Comparison of ENCODE assay signal across 8 cellular contexts in genomic region chr12:64611430-64612286, GRCh38. TPM values are rescaled to one million over a fixed set of nuclear protein-coding genes. Genes with fewer than 3 reads are reported as not detected.
DNase-seq lines count a peak whose midpoint lies in the region; ATAC-seq and TF ChIP-seq lines count a peak whose summit lies in the region.

No MANE protein-coding gene starts in this region.

- H3K27ac ChIP-seq in body of pancreas, result peak overlapping the region; percentile 43 to 89 (median 84)

- intact Hi-C loops in body of pancreas (cut with DNase I), result loop anchor here (10.0 kb wide), 1 partner anchor 63 kb away; no protein-coding TSS in a partner anchor

- H3K36me3 Mint-ChIP-seq in stimulated activated naive B cell treated with anti-CD40 and anti-IgM and Interleukin-4, amounts not matched to agents 10 μg/mL and 1 μg/mL and 100 μg/mL, for 72 hours, result peaks cover 40 to 53% of the 10 kb centered on the region in 2 donors

- no peaks in the 10 kb centered on the region for H3K9me3 Mint-ChIP-seq in stimulated activated naive B cell treated with anti-CD40 and anti-IgM and Interleukin-4, amounts not matched to agents 10 μg/mL and 1 μg/mL and 100 μg/mL, for 72 hours

- H3K4me1 ChIP-seq in body of pancreas, result peaks cover 20% of the 10 kb centered on the region

- no peaks in the 10 kb centered on the region for H3K9me3 ChIP-seq in body of pancreas

- no peaks in the 10 kb centered on the region for H3K27me3 ChIP-seq in body of pancreas

- no peaks in the 10 kb centered on the region for H3K36me3 ChIP-seq in body of pancreas (replicated peaks in 1 of 2; ENCODE audit: insufficient read depth in 1 of 2, low read depth in 2 of 2)

- peak; percentile 36 for DNase-seq in NCI-H2107 treated with DMSO at 0.1 percent for 48 hours (lab: John Stamatoyannopoulos, UW; ENCODE audit: unreplicated experiment)
- no peak for DNase-seq in NCI-H2107 (lab: John Stamatoyannopoulos, UW)
- peak; percentile 36 for DNase-seq in RPMI8226
- peak; percentile 45 to 64 (median 52) for DNase-seq in body of pancreas
- DNase-seq in iris pigment epithelial cell (ENCODE audit: low read depth), result peak; percentile 36
- DNase-seq in stimulated activated naive B cell treated with anti-CD40 and anti-IgM and Interleukin-4, amounts not matched to agents 10 μg/mL and 1 μg/mL and 100 μg/mL, for 72 hours, result no peak
- DNase-seq in T-helper 9 cell, result no peak

- no peak for TF ChIP-seq POLR2A in body of pancreas (IDR thresholded peaks at IDR 0.05)

- peak overlapping the region; percentile 57 to 97 for H3K4me3 ChIP-seq in body of pancreas

- peak overlapping the region; percentile 85 to 93 for H3K4me3 Mint-ChIP-seq in stimulated activated naive B cell treated with anti-CD40 and anti-IgM and Interleukin-4, amounts not matched to agents 10 μg/mL and 1 μg/mL and 100 μg/mL, for 72 hours

- H3K4me1 Mint-ChIP-seq in stimulated activated naive B cell treated with anti-CD40 and anti-IgM and Interleukin-4, amounts not matched to agents 10 μg/mL and 1 μg/mL and 100 μg/mL, for 72 hours, result peaks cover 25 to 53% of the 10 kb centered on the region in 2 donors

- ATAC-seq in body of pancreas (peak; percentile 33), HG03378 (IDR thresholded peaks at IDR 0.05; ENCODE audit: unreplicated experiment) (no peak)
- ATAC-seq in stimulated activated naive B cell treated with anti-CD40 and anti-IgM and Interleukin-4, amounts not matched to agents 10 μg/mL and 1 μg/mL and 100 μg/mL, for 72 hours (replicated peaks), result no peak

- H3K27me3 Mint-ChIP-seq in stimulated activated naive B cell treated with anti-CD40 and anti-IgM and Interleukin-4, amounts not matched to agents 10 μg/mL and 1 μg/mL and 100 μg/mL, for 72 hours, result no peaks in the 10 kb centered on the region

- 5 to 21% methylated on average over 14 to 28 of the region's 28 CpGs for WGBS in body of pancreas, 2 donors

- peak in 1 of 7 experiments; percentile 5 for TF ChIP-seq CTCF in body of pancreas (IDR thresholded peaks at IDR 0.05)

- peak overlapping the region; percentile 97 for H3K27ac Mint-ChIP-seq in stimulated activated naive B cell treated with anti-CD40 and anti-IgM and Interleukin-4, amounts not matched to agents 10 μg/mL and 1 μg/mL and 100 μg/mL, for 72 hours

RNA-seq across cellular contexts. Expression of gene RASSF3, which starts 1.4 kb away (rescaled TPM):
- 10 to 100 TPM; 13.5 to 21.3 TPM for total RNA-seq in body of pancreas

Comparison
In these comparisons a context has a peak if more than half of its experiments do, and no peak if none do; other contexts are left out.
1. DNase-seq: peak in NCI-H2107 treated with DMSO at 0.1 percent for 48 hours (single experiment), RPMI8226 (single experiment), body of pancreas (4 of 4) and iris pigment epithelial cell (single experiment); none in NCI-H2107 (single experiment), stimulated activated naive B cell treated with anti-CD40 and anti-IgM and Interleukin-4, amounts not matched to agents 10 μg/mL and 1 μg/mL and 100 μg/mL, for 72 hours (single experiment) and T-helper 9 cell (single experiment).